29 cellular contexts compared by ENCODE assay signal in the genomic region with DNA sequence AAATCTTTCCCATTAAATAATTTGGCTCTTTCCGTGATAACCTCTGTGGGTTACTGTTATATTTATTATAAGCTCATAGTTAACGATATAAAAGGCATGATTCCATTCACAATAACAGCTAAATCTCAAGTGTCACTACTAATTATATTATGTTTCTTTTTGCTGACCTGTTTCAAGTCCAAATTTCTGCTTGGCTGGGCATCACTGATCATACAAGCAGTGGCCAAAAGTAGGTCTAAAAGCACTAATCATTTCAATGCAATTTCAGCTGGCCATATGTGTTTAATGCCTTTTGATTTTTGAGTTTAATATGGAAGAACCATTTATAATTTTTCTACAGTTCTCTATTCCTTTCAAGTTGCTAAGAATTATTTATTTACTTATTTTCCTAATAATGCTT.
"Had no signal": no experiment of that assay in that cellular context is flagged by ENCODE, and none has a peak within 500 bp of the region (broad histone marks: within the 10 kb centered on the region; RNA-seq: fewer than 3 reads in every experiment).

No MANE protein-coding gene starts in this region.

- H3K36me3 ChIP-seq: adrenal gland, esophagus muscularis mucosa, gastrocnemius medialis, heart left ventricle had no signal

- DNase-seq: activated CD4-positive, alpha-beta memory T cell treated with anti-CD3 and anti-CD28 coated beads for 36 hours; activated CD4-positive, alpha-beta T cell treated with anti-CD3 and anti-CD28 coated beads for 36 hours; activated CD4-positive, alpha-beta T cell treated with anti-CD3 and anti-CD28 coated beads, Interleukin-2, amount 10 ng/mL, durations not matched to agents 24 days and 14 days; activated CD4-positive, CD25-positive, alpha-beta regulatory T cell; activated CD4-positive, CD25-positive, alpha-beta regulatory T cell treated with anti-CD3 and anti-CD28 coated beads, Interleukin-2, amount 50 U/mL, for 72 hours; activated CD8-positive, alpha-beta memory T cell treated with anti-CD3 and anti-CD28 coated beads, Interleukin-2, amount 10 ng/mL, durations not matched to agents 7 days and 5 days; activated CD8-positive, alpha-beta memory T cell treated with anti-CD3 and anti-CD28 coated beads, Interleukin-2, amount 50 U/mL, for 4 hours; activated CD8-positive, alpha-beta T cell treated with anti-CD3 and anti-CD28 coated beads, Interleukin-2, amount 10 ng/mL, durations not matched to agents 7 days and 5 days; activated effector memory CD4-positive, alpha-beta T cell treated with anti-CD3 and anti-CD28 coated beads, Interleukin-2, amount 50 U/mL, for 16 hours; activated naive CD4-positive, alpha-beta T cell treated with anti-CD3 and anti-CD28 coated beads for 36 hours; activated naive CD8-positive, alpha-beta T cell treated with anti-CD3 and anti-CD28 coated beads for 36 hours; activated naive CD8-positive, alpha-beta T cell treated with anti-CD3 and anti-CD28 coated beads, Interleukin-2, amount 50 U/mL, for 24 hours; activated T-cell treated with anti-CD3 and anti-CD28 coated beads, Interleukin-2, amount 50 U/mL, for 1 hour; activated T-cell treated with anti-CD3 and anti-CD28 coated beads, Interleukin-2, amount 50 U/mL, for 48 hours; adrenal gland; amygdala; aorta; body of pancreas; caudate nucleus; cortex of kidney; dermis blood vessel endothelial cell; effector CD4-positive, alpha-beta T cell; effector memory CD8-positive, alpha-beta T cell; erythroblast; foreskin keratinocyte; gastrocnemius medialis; glutamatergic neuron; heart left ventricle had no signal

- H3K27me3 ChIP-seq: adrenal gland, body of pancreas, esophagus muscularis mucosa, foreskin keratinocyte, gastrocnemius medialis, heart left ventricle had no signal

- H3K9me3 ChIP-seq: adrenal gland, body of pancreas, esophagus muscularis mucosa, gastrocnemius medialis, heart left ventricle had no signal

- H3K4me3 ChIP-seq: adrenal gland, body of pancreas, esophagus muscularis mucosa, gastrocnemius medialis, heart left ventricle had no signal

- H3K27ac ChIP-seq: adrenal gland, body of pancreas, esophagus muscularis mucosa, foreskin keratinocyte, gastrocnemius medialis, heart left ventricle had no signal

- H3K4me1 ChIP-seq: adrenal gland, body of pancreas, foreskin keratinocyte, gastrocnemius medialis, heart left ventricle had no signal

- ATAC-seq: activated CD4-positive, alpha-beta T cell treated with anti-CD3 and anti-CD28 coated beads for 36 hours; activated CD8-positive, alpha-beta memory T cell treated with anti-CD3 and anti-CD28 coated beads, Interleukin-2, amount 10 ng/mL, durations not matched to agents 7 days and 5 days; activated CD8-positive, alpha-beta T cell treated with anti-CD3 and anti-CD28 coated beads, Interleukin-2, amount 10 ng/mL, durations not matched to agents 7 days and 5 days; activated naive CD8-positive, alpha-beta T cell treated with anti-CD3 and anti-CD28 coated beads, Interleukin-2, amount 50 U/mL, for 24 hours; body of pancreas; effector memory CD8-positive, alpha-beta T cell; foreskin keratinocyte; gastrocnemius medialis; heart left ventricle had no signal
